In genomic region chr12:132771126-132771838, GRCh38 we compare ENCODE assay signal across 8 cellular contexts. TPM values are rescaled to one million over a fixed set of nuclear protein-coding genes. Genes with fewer than 3 reads are reported as not detected.
DNase-seq lines count a peak whose midpoint lies in the region; ATAC-seq, FAIRE-seq and TF ChIP-seq lines count a peak whose summit lies in the region.

No MANE protein-coding gene starts in this region.

- H3K4me1 Mint-ChIP-seq in naive B cell (peaks cover 40 to 74% (median 68%) of the 10 kb centered on the region in 3 donors), progenitor cell of endocrine pancreas (ENCODE audit: low read depth) (peaks cover 2% of the 10 kb centered on the region)

- TF ChIP-seq CTCF in progenitor cell of endocrine pancreas (IDR thresholded peaks at IDR 0.05; ENCODE audit: unreplicated experiment) = no peak

- ATAC-seq in HG02763 (IDR thresholded peaks at IDR 0.05; ENCODE audit: unreplicated experiment) (peak; percentile 49), naive B cell (ENCODE audit: low read depth in 2 of 2) (peak; percentile 59 to 66), HG02870 (IDR thresholded peaks at IDR 0.05; ENCODE audit: unreplicated experiment) (no peak), left lobe of liver (no peak)

- no peak for DNase-seq in GM12892 (ENCODE audit: insufficient read length)
- DNase-seq in activated CD4-positive, alpha-beta T cell treated with anti-CD3 and anti-CD28 coated beads, Interleukin-2, amount 50 U/mL, for 48 hours = peak; percentile 17 to 36
- DNase-seq in naive B cell = peak; percentile 80
- no peak for DNase-seq in left lobe of liver (ENCODE audit: low spot score)
- no peak for DNase-seq in NCI-H69 (lab: John Stamatoyannopoulos, UW)
- DNase-seq in progenitor cell of endocrine pancreas (ENCODE audit: low spot score, unreplicated experiment) = no peak

- FAIRE-seq in GM12892 (lab: Jason Lieb, UNC) = peak; percentile 93

- H3K36me3 Mint-ChIP-seq in naive B cell (no peaks in the 10 kb centered on the region), progenitor cell of endocrine pancreas (ENCODE audit: insufficient read depth) (peaks cover 13% of the 10 kb centered on the region)

- peak; percentile 30; the same call in 1 of the 2 replicates for TF ChIP-seq POLR2A in GM12892 (IDR thresholded peaks at IDR 0.05; ENCODE audit: low read depth, low read length)

- no peaks in the 10 kb centered on the region for H3K27me3 Mint-ChIP-seq in naive B cell
- no peaks in the 10 kb centered on the region for H3K27me3 Mint-ChIP-seq in progenitor cell of endocrine pancreas

- no peaks in the 10 kb centered on the region for H3K9me3 Mint-ChIP-seq in naive B cell
- H3K9me3 Mint-ChIP-seq in progenitor cell of endocrine pancreas (ENCODE audit: low read depth) = no peaks in the 10 kb centered on the region

- H3K27ac Mint-ChIP-seq in naive B cell (peak overlapping the region; percentile 81 to 99 (median 96)), progenitor cell of endocrine pancreas (no peak overlapping the region)

- H3K4me3 Mint-ChIP-seq in naive B cell (peak overlapping the region; percentile 65 to 88 (median 78)), progenitor cell of endocrine pancreas (ENCODE audit: low read depth) (no peak overlapping the region)

RNA-seq across cellular contexts. Expression of gene ANKLE2, which starts 9.7 kb away (rescaled TPM):
- 52.1 TPM for polyA plus RNA-seq in GM12892 (2012; ENCODE audit: missing spikeins)
- polyA plus RNA-seq in naive B cell (ENCODE audit: low read depth in 6 of 6) = 10 to 100 TPM; 17.4 to 41.3 (median 27.8) TPM
- total RNA-seq in left lobe of liver (16.9 TPM), progenitor cell of endocrine pancreas (81.1 and 83.7 TPM in 2 replicates)

RNA-seq across cellular contexts. Expression of gene GOLGA3, which starts 57.4 kb away (rescaled TPM):
- 14.0 TPM for polyA plus RNA-seq in GM12892 (2012; ENCODE audit: missing spikeins)
- polyA plus RNA-seq in naive B cell (ENCODE audit: low read depth in 6 of 6) = 10 to 100 TPM in 1 of 6 donors, 1 to 10 TPM in 4, under 1 TPM in 1; 0.17 to 13.6 (median 4.8) TPM
- 22.9 TPM for total RNA-seq in left lobe of liver
- total RNA-seq in progenitor cell of endocrine pancreas = 44.6 and 47.5 TPM in 2 replicates

Comparison
In these comparisons a context has a peak if more than half of its experiments do, and no peak if none do; other contexts are left out.
1. DNase-seq: peak in activated CD4-positive, alpha-beta T cell treated with anti-CD3 and anti-CD28 coated beads, Interleukin-2, amount 50 U/mL, for 48 hours (2 of 2) and naive B cell (single experiment); none in GM12892 (single experiment), left lobe of liver (single experiment), NCI-H69 (single experiment) and progenitor cell of endocrine pancreas (single experiment).
2. ATAC-seq: peak in HG02763 (single experiment) and naive B cell (2 of 2); none in HG02870 (single experiment) and left lobe of liver (single experiment).